19 cellular contexts compared by ENCODE assay signal in genomic region chr2:166464187-166464586, GRCh38. TPM values are rescaled to one million over a fixed set of nuclear protein-coding genes. Genes with fewer than 3 reads are reported as not detected.
DNase-seq lines count a peak whose midpoint lies in the region; TF ChIP-seq lines count a peak whose summit lies in the region.
"Had no signal": no experiment of that assay in that cellular context is flagged by ENCODE, and none has a peak within 500 bp of the region (broad histone marks: within the 10 kb centered on the region; RNA-seq: fewer than 3 reads in every experiment).

No MANE protein-coding gene starts in this region.

- DNase-seq in HT1080 (ENCODE audit: low read depth) (peak; percentile 2), adipocyte (ENCODE audit: low read depth) (peak; percentile 6), fibroblast of mammary gland (ENCODE audit: low read depth) (peak; percentile 1), renal cortical epithelial cell (ENCODE audit: low read depth) (peak; percentile 3), posterior cingulate gyrus (no peak), uterus (no peak)
- DNase-seq in stimulated activated CD4-positive, alpha-beta T cell treated with anti-CD3 and anti-CD28 coated beads, Interleukin-2, amount 100 ng/mL, for 48 hours = no peak
- DNase-seq: BE2C; Calu3; CD4-positive, alpha-beta memory T cell; KG1; NCI-H1105; NCI-H1694; NCI-H2107; NCI-H2227 treated with DMSO at 0.1 percent for 48 hours; NCI-H524 treated with DMSO at 0.1 percent for 48 hours; SHP77 had no signal

- H3K27ac ChIP-seq in uterus = no peak overlapping the region

- intact Hi-C loops in posterior cingulate gyrus (cut with DNase I) = no loop called here
- intact Hi-C loops in uterus (cut with DNase I; ENCODE audit: low total_unique reads) = no loop called here

- TF ChIP-seq CTCF in fibroblast of mammary gland (conservative IDR thresholded peaks at IDR 0.05; ENCODE audit: control insufficient read depth, insufficient read depth, low read depth, low read length) (no peak), uterus (IDR thresholded peaks at IDR 0.05) (no peak)

- peaks cover 12% of the 10 kb centered on the region for H3K4me1 ChIP-seq in adipocyte (ENCODE audit: control insufficient read depth, insufficient read depth, low read length)
- H3K4me1 ChIP-seq in uterus = no peaks in the 10 kb centered on the region
- H3K4me1 ChIP-seq: BE2C had no signal

- H3K36me3 ChIP-seq in adipocyte (ENCODE audit: control insufficient read depth, insufficient read depth, low read length, severe bottlenecking) (no peaks in the 10 kb centered on the region), uterus (no peaks in the 10 kb centered on the region)
- H3K36me3 ChIP-seq: BE2C had no signal

- H3K9me3 ChIP-seq in adipocyte (ENCODE audit: control insufficient read depth, low read length) = peaks cover 7% of the 10 kb centered on the region
- no peaks in the 10 kb centered on the region for H3K9me3 ChIP-seq in uterus
- H3K9me3 ChIP-seq: BE2C had no signal

- H3K9ac ChIP-seq in adipocyte (ENCODE audit: low read length) = no peak overlapping the region

- no peak for TF ChIP-seq POLR2A in uterus (IDR thresholded peaks at IDR 0.05)

- H3K27me3 ChIP-seq in adipocyte (replicated peaks; ENCODE audit: control insufficient read depth, insufficient read depth, low read length) (no peaks in the 10 kb centered on the region), uterus (no peaks in the 10 kb centered on the region)
- H3K27me3 ChIP-seq: BE2C had no signal

- H3K4me3 ChIP-seq in adipocyte (ENCODE audit: low read length) (no peak overlapping the region), fibroblast of mammary gland (ENCODE audit: control insufficient read depth, low read depth, low read length) (no peak overlapping the region), uterus (no peak overlapping the region)

RNA-seq across cellular contexts. Expression of gene SCN7A, which starts 29.9 kb away (rescaled TPM):
- total RNA-seq in HT1080 (2014; rRNA removed; shearing (Covaris generic)) = not detected in 2 replicates
- not detected in 2 replicates for polyA plus RNA-seq in HT1080 (2015; cell fraction: cytosol; rRNA removed)
- polyA plus RNA-seq in HT1080 (2015; cell fraction: nucleus; rRNA removed) = 0.02 TPM in 2 replicates
- total RNA-seq in renal cortical epithelial cell (under 0.01 and 1.8 TPM in 2 replicates), uterus (10 to 100 TPM; 40.0 to 74.1 (median 48.4) TPM)
- total RNA-seq: Calu3; CD4-positive, alpha-beta memory T cell; G401; M059J had no signal
- polyA plus RNA-seq: CD4-positive, alpha-beta memory T cell had no signal

Comparison
In these comparisons a context has a peak if more than half of its experiments do, and no peak if none do; other contexts are left out.
1. DNase-seq: peak in HT1080 (single experiment), adipocyte (single experiment), fibroblast of mammary gland (single experiment) and renal cortical epithelial cell (single experiment); none in stimulated activated CD4-positive, alpha-beta T cell treated with anti-CD3 and anti-CD28 coated beads, Interleukin-2, amount 100 ng/mL, for 48 hours (0 of 2), posterior cingulate gyrus (0 of 10) and uterus (0 of 2).
2. RNA of gene SCN7A, which starts 29.9 kb away (total RNA-seq): 40.0 to 74.1 TPM in uterus; under 0.01 to 1.8 TPM in renal cortical epithelial cell and not detected in HT1080; every median in the first group is over 10 times any median in the second.